1 cellular context compared by ENCODE assay signal in the genomic region with DNA sequence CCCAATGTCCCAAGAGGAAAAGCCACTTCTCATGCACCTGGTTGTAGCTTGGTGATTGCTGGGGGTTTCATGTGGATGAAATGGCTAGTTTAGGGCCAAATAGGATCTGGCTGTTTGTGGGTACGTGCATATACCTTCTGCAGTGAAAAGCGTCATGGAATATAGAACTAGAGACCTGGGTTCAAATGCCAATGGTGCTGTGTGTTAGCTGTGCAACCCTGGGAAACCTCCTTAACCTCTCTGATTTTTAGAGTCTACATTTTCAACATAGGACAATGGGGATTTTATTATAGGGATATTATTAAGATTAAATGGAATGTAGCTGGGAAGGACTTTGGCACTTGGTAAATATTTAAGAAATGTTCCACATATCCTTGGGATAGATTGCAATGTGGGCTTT.
TF ChIP-seq lines count a peak whose summit lies in the region.

No MANE protein-coding gene starts in this region.

TF ChIP-seq in GM23338, 12 proteins besides CTCF, POLR2A, EP300 and RAD21 (continued from another document):
- TF ChIP-seq, protein P1, sequence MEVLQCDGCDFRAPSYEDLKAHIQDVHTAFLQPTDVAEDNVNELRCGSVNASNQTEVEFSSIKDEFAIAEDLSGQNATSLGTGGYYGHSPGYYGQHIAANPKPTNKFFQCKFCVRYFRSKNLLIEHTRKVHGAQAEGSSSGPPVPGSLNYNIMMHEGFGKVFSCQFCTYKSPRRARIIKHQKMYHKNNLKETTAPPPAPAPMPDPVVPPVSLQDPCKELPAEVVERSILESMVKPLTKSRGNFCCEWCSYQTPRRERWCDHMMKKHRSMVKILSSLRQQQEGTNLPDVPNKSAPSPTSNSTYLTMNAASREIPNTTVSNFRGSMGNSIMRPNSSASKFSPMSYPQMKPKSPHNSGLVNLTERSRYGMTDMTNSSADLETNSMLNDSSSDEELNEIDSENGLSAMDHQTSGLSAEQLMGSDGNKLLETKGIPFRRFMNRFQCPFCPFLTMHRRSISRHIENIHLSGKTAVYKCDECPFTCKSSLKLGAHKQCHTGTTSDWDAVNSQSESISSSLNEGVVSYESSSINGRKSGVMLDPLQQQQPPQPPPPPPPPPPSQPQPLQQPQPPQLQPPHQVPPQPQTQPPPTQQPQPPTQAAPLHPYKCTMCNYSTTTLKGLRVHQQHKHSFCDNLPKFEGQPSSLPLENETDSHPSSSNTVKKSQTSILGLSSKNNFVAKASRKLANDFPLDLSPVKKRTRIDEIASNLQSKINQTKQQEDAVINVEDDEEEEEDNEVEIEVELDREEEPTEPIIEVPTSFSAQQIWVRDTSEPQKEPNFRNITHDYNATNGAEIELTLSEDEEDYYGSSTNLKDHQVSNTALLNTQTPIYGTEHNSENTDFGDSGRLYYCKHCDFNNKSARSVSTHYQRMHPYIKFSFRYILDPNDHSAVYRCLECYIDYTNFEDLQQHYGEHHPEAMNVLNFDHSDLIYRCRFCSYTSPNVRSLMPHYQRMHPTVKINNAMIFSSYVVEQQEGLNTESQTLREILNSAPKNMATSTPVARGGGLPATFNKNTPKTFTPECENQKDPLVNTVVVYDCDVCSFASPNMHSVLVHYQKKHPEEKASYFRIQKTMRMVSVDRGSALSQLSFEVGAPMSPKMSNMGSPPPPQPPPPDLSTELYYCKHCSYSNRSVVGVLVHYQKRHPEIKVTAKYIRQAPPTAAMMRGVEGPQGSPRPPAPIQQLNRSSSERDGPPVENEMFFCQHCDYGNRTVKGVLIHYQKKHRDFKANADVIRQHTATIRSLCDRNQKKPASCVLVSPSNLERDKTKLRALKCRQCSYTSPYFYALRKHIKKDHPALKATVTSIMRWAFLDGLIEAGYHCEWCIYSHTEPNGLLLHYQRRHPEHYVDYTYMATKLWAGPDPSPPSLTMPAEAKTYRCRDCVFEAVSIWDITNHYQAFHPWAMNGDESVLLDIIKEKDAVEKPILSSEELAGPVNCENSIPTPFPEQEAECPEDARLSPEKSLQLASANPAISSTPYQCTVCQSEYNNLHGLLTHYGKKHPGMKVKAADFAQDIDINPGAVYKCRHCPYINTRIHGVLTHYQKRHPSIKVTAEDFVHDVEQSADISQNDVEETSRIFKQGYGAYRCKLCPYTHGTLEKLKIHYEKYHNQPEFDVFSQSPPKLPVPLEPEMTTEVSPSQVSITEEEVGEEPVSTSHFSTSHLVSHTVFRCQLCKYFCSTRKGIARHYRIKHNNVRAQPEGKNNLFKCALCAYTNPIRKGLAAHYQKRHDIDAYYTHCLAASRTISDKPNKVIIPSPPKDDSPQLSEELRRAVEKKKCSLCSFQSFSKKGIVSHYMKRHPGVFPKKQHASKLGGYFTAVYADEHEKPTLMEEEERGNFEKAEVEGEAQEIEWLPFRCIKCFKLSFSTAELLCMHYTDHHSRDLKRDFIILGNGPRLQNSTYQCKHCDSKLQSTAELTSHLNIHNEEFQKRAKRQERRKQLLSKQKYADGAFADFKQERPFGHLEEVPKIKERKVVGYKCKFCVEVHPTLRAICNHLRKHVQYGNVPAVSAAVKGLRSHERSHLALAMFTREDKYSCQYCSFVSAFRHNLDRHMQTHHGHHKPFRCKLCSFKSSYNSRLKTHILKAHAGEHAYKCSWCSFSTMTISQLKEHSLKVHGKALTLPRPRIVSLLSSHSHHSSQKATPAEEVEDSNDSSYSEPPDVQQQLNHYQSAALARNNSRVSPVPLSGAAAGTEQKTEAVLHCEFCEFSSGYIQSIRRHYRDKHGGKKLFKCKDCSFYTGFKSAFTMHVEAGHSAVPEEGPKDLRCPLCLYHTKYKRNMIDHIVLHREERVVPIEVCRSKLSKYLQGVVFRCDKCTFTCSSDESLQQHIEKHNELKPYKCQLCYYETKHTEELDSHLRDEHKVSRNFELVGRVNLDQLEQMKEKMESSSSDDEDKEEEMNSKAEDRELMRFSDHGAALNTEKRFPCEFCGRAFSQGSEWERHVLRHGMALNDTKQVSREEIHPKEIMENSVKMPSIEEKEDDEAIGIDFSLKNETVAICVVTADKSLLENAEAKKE (CRISPR knock-in tag; IDR thresholded peaks at IDR 0.05), result no peak
- no peak for TF ChIP-seq ZNF114 (CRISPR knock-in tag; IDR thresholded peaks at IDR 0.05)
- TF ChIP-seq NANOG (IDR thresholded peaks at IDR 0.05; ENCODE audit: borderline replicate concordance), result no peak
- TF ChIP-seq, protein P2, sequence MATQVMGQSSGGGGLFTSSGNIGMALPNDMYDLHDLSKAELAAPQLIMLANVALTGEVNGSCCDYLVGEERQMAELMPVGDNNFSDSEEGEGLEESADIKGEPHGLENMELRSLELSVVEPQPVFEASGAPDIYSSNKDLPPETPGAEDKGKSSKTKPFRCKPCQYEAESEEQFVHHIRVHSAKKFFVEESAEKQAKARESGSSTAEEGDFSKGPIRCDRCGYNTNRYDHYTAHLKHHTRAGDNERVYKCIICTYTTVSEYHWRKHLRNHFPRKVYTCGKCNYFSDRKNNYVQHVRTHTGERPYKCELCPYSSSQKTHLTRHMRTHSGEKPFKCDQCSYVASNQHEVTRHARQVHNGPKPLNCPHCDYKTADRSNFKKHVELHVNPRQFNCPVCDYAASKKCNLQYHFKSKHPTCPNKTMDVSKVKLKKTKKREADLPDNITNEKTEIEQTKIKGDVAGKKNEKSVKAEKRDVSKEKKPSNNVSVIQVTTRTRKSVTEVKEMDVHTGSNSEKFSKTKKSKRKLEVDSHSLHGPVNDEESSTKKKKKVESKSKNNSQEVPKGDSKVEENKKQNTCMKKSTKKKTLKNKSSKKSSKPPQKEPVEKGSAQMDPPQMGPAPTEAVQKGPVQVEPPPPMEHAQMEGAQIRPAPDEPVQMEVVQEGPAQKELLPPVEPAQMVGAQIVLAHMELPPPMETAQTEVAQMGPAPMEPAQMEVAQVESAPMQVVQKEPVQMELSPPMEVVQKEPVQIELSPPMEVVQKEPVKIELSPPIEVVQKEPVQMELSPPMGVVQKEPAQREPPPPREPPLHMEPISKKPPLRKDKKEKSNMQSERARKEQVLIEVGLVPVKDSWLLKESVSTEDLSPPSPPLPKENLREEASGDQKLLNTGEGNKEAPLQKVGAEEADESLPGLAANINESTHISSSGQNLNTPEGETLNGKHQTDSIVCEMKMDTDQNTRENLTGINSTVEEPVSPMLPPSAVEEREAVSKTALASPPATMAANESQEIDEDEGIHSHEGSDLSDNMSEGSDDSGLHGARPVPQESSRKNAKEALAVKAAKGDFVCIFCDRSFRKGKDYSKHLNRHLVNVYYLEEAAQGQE (IDR thresholded peaks at IDR 0.05; ENCODE audit: unreplicated experiment), result no peak
- TF ChIP-seq EZH2 (IDR thresholded peaks at IDR 0.05; ENCODE audit: low read depth, unreplicated experiment), result no peak
- no peak for TF ChIP-seq POLR2AphosphoS5 (IDR thresholded peaks at IDR 0.05; ENCODE audit: low read depth)
- TF ChIP-seq, protein P3, sequence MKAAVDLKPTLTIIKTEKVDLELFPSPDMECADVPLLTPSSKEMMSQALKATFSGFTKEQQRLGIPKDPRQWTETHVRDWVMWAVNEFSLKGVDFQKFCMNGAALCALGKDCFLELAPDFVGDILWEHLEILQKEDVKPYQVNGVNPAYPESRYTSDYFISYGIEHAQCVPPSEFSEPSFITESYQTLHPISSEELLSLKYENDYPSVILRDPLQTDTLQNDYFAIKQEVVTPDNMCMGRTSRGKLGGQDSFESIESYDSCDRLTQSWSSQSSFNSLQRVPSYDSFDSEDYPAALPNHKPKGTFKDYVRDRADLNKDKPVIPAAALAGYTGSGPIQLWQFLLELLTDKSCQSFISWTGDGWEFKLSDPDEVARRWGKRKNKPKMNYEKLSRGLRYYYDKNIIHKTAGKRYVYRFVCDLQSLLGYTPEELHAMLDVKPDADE (IDR thresholded peaks at IDR 0.05), result no peak
- no peak for TF ChIP-seq ZNF331 (CRISPR knock-in tag; IDR thresholded peaks at IDR 0.05; ENCODE audit: low read depth)
- TF ChIP-seq STAT1 (IDR thresholded peaks at IDR 0.05; ENCODE audit: unreplicated experiment), result no peak
- no peak for TF ChIP-seq EZH2phosphoT487 (IDR thresholded peaks at IDR 0.05; ENCODE audit: unreplicated experiment)
